ENCODE assay signal across 8 cellular contexts in genomic region chr10:125144693-125145623, GRCh38. TPM values are rescaled to one million over a fixed set of nuclear protein-coding genes. Genes with fewer than 3 reads are reported as not detected.
DNase-seq lines count a peak whose midpoint lies in the region; ATAC-seq, FAIRE-seq and TF ChIP-seq lines count a peak whose summit lies in the region.

No MANE protein-coding gene starts in this region.

- H3K4me3 ChIP-seq in fibroblast of pulmonary artery (replicated peaks; ENCODE audit: low read depth, low read length) (no peak overlapping the region), pancreas (no peak overlapping the region)

- peak; percentile 58 for TF ChIP-seq CTCF in fibroblast of pulmonary artery (IDR thresholded peaks at IDR 0.05; ENCODE audit: low read length, missing control alignments)
- TF ChIP-seq CTCF in pancreas (IDR thresholded peaks at IDR 0.05) = peak in 1 of 4 donors; percentile 11

- FAIRE-seq in pancreas (lab: Jason Lieb, UNC) = no peak

- DNase-seq in stimulated activated CD4-positive, alpha-beta T cell treated with anti-CD3 and anti-CD28 coated beads, Interleukin-15, amount 100 ng/mL, for 24 hours = peak; percentile 29
- DNase-seq in stimulated activated CD4-positive, alpha-beta T cell treated with anti-CD3 and anti-CD28 coated beads, Interleukin-2, amount 100 ng/mL, for 48 hours = no peak
- DNase-seq in RPMI7951 (ENCODE audit: low read depth) (peak; percentile 34), fibroblast of pulmonary artery (ENCODE audit: low read depth) (peak; percentile 68), pancreas (no peak), middle frontal gyrus (ENCODE audit: extremely low spot score, low spot score) (no peak), mucosa of gallbladder (ENCODE audit: low spot score) (no peak)
- no peak for DNase-seq in NK-92 treated with Interleukin-12 subunit alpha and Interleukin-12 subunit beta, amount 100 ng/mL, for 24 hours (lab: John Stamatoyannopoulos, UW)

- ATAC-seq in pancreas = peak in 3 of 4 donors; percentile 23 to 49 (median 42)

- intact Hi-C loops in pancreas (cut with DNase I) = no loop called here

- H3K9me3 ChIP-seq in pancreas = no peaks in the 10 kb centered on the region

- peak overlapping the region; percentile 0 to 62 (median 28) for H3K27ac ChIP-seq in pancreas

- H3K27me3 ChIP-seq in pancreas = no peaks in the 10 kb centered on the region

- H3K4me1 ChIP-seq in pancreas = peaks cover 55 to 61% (median 57%) of the 10 kb centered on the region in 3 donors

- H3K36me3 ChIP-seq in pancreas = no peaks in the 10 kb centered on the region

- 26 to 37% methylated on average over 13 of the region's 13 CpGs for WGBS in pancreas, 2 donors

RNA-seq across cellular contexts. Expression of gene CTBP2, which starts 15.4 kb away (rescaled TPM):
- total RNA-seq in RPMI7951 (2014; rRNA removed; shearing (Covaris generic)) = 45.4 and 48.1 TPM in 2 replicates
- total RNA-seq in pancreas (10 to 100 TPM; 29.0 to 60.8 (median 32.4) TPM), mucosa of gallbladder (99.5 TPM)
- 10 to 100 TPM; 21.4 to 22.2 TPM for polyA plus RNA-seq in pancreas

Comparison
In these comparisons a context has a peak if more than half of its experiments do, and no peak if none do; other contexts are left out.
1. DNase-seq: peak in stimulated activated CD4-positive, alpha-beta T cell treated with anti-CD3 and anti-CD28 coated beads, Interleukin-15, amount 100 ng/mL, for 24 hours (single experiment), RPMI7951 (single experiment) and fibroblast of pulmonary artery (single experiment); none in stimulated activated CD4-positive, alpha-beta T cell treated with anti-CD3 and anti-CD28 coated beads, Interleukin-2, amount 100 ng/mL, for 48 hours (0 of 2), pancreas (0 of 6), NK-92 treated with Interleukin-12 subunit alpha and Interleukin-12 subunit beta, amount 100 ng/mL, for 24 hours (single experiment), middle frontal gyrus (single experiment) and mucosa of gallbladder (single experiment).